1 cellular context compared by ENCODE assay signal in the genomic region with DNA sequence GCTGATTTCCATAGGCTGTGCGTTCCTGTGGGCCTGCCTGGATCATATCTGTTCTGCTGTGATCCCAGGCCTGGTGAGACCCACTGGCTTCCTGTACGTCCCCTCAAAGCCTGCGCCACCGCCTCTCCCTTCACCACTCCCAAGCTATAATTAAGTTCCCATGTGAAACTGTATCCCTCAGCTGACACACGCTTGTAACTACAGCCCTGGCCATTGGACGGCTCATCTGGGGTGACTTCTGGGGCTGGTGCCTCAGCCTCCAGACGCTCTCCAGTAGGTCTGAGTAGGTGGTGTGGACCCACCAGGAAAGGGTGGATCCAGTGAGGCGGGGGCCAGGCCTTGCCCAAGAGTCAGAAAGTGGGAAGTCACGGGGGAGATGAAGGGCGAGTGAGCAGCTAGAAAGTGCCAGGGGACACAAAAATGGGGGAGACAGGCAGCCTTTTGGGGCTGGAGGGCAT.
TF ChIP-seq lines count a peak whose summit lies in the region.

No MANE protein-coding gene starts in this region.

TF ChIP-seq in K562, 482 proteins besides CTCF, POLR2A, EP300 and RAD21 (continued from another document and continues in another):
- TF ChIP-seq, protein P1, sequence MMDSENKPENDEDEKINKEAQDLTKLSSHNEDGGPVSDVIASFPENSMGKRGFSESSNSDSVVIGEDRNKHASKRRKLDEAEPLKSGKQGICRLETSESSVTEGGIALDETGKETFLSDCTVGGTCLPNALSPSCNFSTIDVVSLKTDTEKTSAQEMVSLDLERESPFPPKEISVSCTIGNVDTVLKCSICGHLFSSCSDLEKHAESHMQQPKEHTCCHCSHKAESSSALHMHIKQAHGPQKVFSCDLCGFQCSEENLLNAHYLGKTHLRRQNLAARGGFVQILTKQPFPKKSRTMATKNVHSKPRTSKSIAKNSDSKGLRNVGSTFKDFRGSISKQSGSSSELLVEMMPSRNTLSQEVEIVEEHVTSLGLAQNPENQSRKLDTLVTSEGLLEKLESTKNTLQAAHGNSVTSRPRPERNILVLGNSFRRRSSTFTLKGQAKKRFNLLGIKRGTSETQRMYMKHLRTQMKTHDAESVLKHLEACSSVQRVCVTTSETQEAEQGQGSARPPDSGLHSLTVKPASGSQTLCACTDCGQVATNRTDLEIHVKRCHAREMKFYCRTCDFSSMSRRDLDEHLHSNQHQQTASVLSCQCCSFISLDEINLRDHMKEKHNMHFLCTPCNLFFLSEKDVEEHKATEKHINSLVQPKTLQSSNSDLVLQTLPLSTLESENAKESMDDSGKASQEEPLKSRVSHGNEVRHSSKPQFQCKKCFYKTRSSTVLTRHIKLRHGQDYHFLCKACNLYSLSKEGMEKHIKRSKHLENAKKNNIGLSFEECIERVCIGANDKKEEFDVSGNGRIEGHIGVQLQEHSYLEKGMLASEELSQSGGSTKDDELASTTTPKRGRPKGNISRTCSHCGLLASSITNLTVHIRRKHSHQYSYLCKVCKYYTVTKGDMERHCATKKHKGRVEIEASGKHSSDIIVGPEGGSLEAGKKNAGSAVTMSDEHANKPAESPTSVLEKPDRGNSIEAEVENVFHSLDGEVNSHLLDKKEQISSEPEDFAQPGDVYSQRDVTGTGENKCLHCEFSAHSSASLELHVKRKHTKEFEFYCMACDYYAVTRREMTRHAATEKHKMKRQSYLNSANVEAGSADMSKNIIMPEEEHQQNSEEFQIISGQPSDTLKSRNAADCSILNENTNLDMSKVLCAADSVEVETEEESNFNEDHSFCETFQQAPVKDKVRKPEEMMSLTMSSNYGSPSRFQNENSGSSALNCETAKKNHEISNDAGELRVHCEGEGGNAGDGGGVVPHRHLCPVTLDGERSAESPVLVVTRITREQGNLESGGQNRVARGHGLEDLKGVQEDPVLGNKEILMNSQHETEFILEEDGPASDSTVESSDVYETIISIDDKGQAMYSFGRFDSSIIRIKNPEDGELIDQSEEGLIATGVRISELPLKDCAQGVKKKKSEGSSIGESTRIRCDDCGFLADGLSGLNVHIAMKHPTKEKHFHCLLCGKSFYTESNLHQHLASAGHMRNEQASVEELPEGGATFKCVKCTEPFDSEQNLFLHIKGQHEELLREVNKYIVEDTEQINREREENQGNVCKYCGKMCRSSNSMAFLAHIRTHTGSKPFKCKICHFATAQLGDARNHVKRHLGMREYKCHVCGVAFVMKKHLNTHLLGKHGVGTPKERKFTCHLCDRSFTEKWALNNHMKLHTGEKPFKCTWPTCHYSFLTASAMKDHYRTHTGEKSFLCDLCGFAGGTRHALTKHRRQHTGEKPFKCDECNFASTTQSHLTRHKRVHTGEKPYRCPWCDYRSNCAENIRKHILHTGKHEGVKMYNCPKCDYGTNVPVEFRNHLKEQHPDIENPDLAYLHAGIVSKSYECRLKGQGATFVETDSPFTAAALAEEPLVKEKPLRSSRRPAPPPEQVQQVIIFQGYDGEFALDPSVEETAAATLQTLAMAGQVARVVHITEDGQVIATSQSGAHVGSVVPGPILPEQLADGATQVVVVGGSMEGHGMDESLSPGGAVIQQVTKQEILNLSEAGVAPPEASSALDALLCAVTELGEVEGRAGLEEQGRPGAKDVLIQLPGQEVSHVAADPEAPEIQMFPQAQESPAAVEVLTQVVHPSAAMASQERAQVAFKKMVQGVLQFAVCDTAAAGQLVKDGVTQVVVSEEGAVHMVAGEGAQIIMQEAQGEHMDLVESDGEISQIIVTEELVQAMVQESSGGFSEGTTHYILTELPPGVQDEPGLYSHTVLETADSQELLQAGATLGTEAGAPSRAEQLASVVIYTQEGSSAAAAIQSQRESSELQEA (IDR thresholded peaks at IDR 0.05; ENCODE audit: low read depth) = no peak
- TF ChIP-seq, protein P2, sequence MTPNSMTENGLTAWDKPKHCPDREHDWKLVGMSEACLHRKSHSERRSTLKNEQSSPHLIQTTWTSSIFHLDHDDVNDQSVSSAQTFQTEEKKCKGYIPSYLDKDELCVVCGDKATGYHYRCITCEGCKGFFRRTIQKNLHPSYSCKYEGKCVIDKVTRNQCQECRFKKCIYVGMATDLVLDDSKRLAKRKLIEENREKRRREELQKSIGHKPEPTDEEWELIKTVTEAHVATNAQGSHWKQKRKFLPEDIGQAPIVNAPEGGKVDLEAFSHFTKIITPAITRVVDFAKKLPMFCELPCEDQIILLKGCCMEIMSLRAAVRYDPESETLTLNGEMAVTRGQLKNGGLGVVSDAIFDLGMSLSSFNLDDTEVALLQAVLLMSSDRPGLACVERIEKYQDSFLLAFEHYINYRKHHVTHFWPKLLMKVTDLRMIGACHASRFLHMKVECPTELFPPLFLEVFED (CRISPR knock-in tag; conservative IDR thresholded peaks at IDR 0.05) = peak; percentile 82; the same call in 1 of the 2 replicates
- TF ChIP-seq POLR2B (IDR thresholded peaks at IDR 0.05; ENCODE audit: low read depth, partially characterized antibody) = peak; percentile 94
- peak; percentile 35 for TF ChIP-seq ARID1B (IDR thresholded peaks at IDR 0.05)
- TF ChIP-seq, protein P3, sequence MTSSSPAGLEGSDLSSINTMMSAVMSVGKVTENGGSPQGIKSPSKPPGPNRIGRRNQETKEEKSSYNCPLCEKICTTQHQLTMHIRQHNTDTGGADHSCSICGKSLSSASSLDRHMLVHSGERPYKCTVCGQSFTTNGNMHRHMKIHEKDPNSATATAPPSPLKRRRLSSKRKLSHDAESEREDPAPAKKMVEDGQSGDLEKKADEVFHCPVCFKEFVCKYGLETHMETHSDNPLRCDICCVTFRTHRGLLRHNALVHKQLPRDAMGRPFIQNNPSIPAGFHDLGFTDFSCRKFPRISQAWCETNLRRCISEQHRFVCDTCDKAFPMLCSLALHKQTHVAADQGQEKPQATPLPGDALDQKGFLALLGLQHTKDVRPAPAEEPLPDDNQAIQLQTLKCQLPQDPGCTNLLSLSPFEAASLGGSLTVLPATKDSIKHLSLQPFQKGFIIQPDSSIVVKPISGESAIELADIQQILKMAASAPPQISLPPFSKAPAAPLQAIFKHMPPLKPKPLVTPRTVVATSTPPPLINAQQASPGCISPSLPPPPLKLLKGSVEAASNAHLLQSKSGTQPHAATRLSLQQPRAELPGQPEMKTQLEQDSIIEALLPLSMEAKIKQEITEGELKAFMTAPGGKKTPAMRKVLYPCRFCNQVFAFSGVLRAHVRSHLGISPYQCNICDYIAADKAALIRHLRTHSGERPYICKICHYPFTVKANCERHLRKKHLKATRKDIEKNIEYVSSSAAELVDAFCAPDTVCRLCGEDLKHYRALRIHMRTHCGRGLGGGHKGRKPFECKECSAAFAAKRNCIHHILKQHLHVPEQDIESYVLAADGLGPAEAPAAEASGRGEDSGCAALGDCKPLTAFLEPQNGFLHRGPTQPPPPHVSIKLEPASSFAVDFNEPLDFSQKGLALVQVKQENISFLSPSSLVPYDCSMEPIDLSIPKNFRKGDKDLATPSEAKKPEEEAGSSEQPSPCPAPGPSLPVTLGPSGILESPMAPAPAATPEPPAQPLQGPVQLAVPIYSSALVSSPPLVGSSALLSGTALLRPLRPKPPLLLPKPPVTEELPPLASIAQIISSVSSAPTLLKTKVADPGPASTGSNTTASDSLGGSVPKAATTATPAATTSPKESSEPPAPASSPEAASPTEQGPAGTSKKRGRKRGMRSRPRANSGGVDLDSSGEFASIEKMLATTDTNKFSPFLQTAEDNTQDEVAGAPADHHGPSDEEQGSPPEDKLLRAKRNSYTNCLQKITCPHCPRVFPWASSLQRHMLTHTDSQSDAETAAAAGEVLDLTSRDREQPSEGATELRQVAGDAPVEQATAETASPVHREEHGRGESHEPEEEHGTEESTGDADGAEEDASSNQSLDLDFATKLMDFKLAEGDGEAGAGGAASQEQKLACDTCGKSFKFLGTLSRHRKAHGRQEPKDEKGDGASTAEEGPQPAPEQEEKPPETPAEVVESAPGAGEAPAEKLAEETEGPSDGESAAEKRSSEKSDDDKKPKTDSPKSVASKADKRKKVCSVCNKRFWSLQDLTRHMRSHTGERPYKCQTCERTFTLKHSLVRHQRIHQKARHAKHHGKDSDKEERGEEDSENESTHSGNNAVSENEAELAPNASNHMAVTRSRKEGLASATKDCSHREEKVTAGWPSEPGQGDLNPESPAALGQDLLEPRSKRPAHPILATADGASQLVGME (CRISPR knock-in tag; IDR thresholded peaks at IDR 0.05) = no peak
- TF ChIP-seq SRSF9 (IDR thresholded peaks at IDR 0.05; ENCODE audit: borderline replicate concordance, low read depth, low read length) = no peak
- TF ChIP-seq KLF16 (IDR thresholded peaks at IDR 0.05) = no peak
- TF ChIP-seq CC2D1A (IDR thresholded peaks at IDR 0.05) = peak; percentile 94; the same call in 1 of the 2 replicates
- peak; percentile 55 for TF ChIP-seq TCF3 (CRISPR knock-in tag; IDR thresholded peaks at IDR 0.05)
- peak in 1 of 2 experiments; percentile 64; a peak in 3 of 4 replicates for TF ChIP-seq TRIM24 (IDR thresholded peaks at IDR 0.05)
- peak; percentile 41 to 87; a peak in 3 of 4 replicates for TF ChIP-seq ARNT (IDR thresholded peaks at IDR 0.05)
- TF ChIP-seq LEF1 (IDR thresholded peaks at IDR 0.05) = peak; percentile 75
- TF ChIP-seq ATF1 (CRISPR knock-in tag; IDR thresholded peaks at IDR 0.05) = no peak
- peak; percentile 85 for TF ChIP-seq ATF1 (tag; IDR thresholded peaks at IDR 0.05)
- TF ChIP-seq, protein P4, sequence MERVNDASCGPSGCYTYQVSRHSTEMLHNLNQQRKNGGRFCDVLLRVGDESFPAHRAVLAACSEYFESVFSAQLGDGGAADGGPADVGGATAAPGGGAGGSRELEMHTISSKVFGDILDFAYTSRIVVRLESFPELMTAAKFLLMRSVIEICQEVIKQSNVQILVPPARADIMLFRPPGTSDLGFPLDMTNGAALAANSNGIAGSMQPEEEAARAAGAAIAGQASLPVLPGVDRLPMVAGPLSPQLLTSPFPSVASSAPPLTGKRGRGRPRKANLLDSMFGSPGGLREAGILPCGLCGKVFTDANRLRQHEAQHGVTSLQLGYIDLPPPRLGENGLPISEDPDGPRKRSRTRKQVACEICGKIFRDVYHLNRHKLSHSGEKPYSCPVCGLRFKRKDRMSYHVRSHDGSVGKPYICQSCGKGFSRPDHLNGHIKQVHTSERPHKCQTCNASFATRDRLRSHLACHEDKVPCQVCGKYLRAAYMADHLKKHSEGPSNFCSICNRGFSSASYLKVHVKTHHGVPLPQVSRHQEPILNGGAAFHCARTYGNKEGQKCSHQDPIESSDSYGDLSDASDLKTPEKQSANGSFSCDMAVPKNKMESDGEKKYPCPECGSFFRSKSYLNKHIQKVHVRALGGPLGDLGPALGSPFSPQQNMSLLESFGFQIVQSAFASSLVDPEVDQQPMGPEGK (CRISPR knock-in tag; IDR thresholded peaks at IDR 0.05; ENCODE audit: borderline replicate concordance) = 0 out of 2 replicates have a peak, but pooled peaks have one; percentile 48
- no peak; the same call in 1 of the 2 replicates for TF ChIP-seq NFRKB (IDR thresholded peaks at IDR 0.05; ENCODE audit: low read depth)
- TF ChIP-seq, protein P5, sequence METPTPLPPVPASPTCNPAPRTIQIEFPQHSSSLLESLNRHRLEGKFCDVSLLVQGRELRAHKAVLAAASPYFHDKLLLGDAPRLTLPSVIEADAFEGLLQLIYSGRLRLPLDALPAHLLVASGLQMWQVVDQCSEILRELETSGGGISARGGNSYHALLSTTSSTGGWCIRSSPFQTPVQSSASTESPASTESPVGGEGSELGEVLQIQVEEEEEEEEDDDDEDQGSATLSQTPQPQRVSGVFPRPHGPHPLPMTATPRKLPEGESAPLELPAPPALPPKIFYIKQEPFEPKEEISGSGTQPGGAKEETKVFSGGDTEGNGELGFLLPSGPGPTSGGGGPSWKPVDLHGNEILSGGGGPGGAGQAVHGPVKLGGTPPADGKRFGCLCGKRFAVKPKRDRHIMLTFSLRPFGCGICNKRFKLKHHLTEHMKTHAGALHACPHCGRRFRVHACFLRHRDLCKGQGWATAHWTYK (CRISPR knock-in tag; IDR thresholded peaks at IDR 0.05) = 0 out of 2 replicates have a peak, but pooled peaks have one; percentile 24
- peak; percentile 73 for TF ChIP-seq GABPA (tag; conservative IDR thresholded peaks at IDR 0.05; ENCODE audit: low read depth)
- peak; percentile 83 for TF ChIP-seq TAF9B (IDR thresholded peaks at IDR 0.05; ENCODE audit: partially characterized antibody)
- no peak for TF ChIP-seq ILK (tag; IDR thresholded peaks at IDR 0.05; ENCODE audit: borderline replicate concordance, low read depth)
- peak; percentile 83; the same call in 1 of the 2 replicates for TF ChIP-seq ZNF175 (CRISPR knock-in tag; IDR thresholded peaks at IDR 0.05; ENCODE audit: low read depth)
- TF ChIP-seq, protein P6, sequence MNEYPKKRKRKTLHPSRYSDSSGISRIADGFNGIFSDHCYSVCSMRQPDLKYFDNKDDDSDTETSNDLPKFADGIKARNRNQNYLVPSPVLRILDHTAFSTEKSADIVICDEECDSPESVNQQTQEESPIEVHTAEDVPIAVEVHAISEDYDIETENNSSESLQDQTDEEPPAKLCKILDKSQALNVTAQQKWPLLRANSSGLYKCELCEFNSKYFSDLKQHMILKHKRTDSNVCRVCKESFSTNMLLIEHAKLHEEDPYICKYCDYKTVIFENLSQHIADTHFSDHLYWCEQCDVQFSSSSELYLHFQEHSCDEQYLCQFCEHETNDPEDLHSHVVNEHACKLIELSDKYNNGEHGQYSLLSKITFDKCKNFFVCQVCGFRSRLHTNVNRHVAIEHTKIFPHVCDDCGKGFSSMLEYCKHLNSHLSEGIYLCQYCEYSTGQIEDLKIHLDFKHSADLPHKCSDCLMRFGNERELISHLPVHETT (CRISPR knock-in tag; conservative IDR thresholded peaks at IDR 0.05 in 1 of 2, IDR thresholded peaks at IDR 0.05 in 1 of 2) = 0 out of 4 replicates have a peak, but pooled peaks of 1 of the 2 experiments have one; percentile 13
- TF ChIP-seq, protein P7, sequence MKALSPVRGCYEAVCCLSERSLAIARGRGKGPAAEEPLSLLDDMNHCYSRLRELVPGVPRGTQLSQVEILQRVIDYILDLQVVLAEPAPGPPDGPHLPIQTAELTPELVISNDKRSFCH (CRISPR knock-in tag; IDR thresholded peaks at IDR 0.05) = no peak
- TF ChIP-seq, protein P7 (tag; IDR thresholded peaks at IDR 0.05) = peak; percentile 12; the same call in 1 of the 2 replicates
- TF ChIP-seq SMARCA4 (IDR thresholded peaks at IDR 0.05) = peak; percentile 63; the same call in 1 of the 2 replicates
- 0 out of 4 replicates have a peak, but pooled peaks of 1 of the 2 experiments have one; percentile 16 for TF ChIP-seq SRF (CRISPR knock-in tag; IDR thresholded peaks at IDR 0.05)
- TF ChIP-seq DACH1 (IDR thresholded peaks at IDR 0.05; ENCODE audit: partially characterized antibody) = peak; percentile 91
- TF ChIP-seq JUND (IDR thresholded peaks at IDR 0.05; ENCODE audit: borderline replicate concordance, low read depth, low read length) = peak; percentile 54
- peak; percentile 36; the same call in 1 of the 3 replicates for TF ChIP-seq JUND (tag; IDR thresholded peaks at IDR 0.05; ENCODE audit: borderline replicate concordance, low read depth, low read length)
- TF ChIP-seq PTTG1 (tag; IDR thresholded peaks at IDR 0.05; ENCODE audit: low read depth) = no peak
- TF ChIP-seq SMAD4 (CRISPR knock-in tag; conservative IDR thresholded peaks at IDR 0.05) = 0 out of 2 replicates have a peak, but pooled peaks have one; percentile 21
- TF ChIP-seq NBN (IDR thresholded peaks at IDR 0.05; ENCODE audit: low read depth) = peak; percentile 66; the same call in 1 of the 2 replicates
- TF ChIP-seq PHF8 (IDR thresholded peaks at IDR 0.05; ENCODE audit: borderline replicate concordance, low read length) = peak; percentile 62; the same call in 1 of the 2 replicates
